In genomic region chr18:58499527-58499926, GRCh38 we compare ENCODE assay signal across 23 cellular contexts.
"Had no signal": no experiment of that assay in that cellular context is flagged by ENCODE, and none has a peak within 500 bp of the region (broad histone marks: within the 10 kb centered on the region; RNA-seq: fewer than 3 reads in every experiment).

No MANE protein-coding gene starts in this region.

- H3K9ac ChIP-seq: SK-N-SH had no signal

- H3K4me2 ChIP-seq: SK-N-SH had no signal

- H3K27ac Mint-ChIP-seq: activated CD8-positive, alpha-beta T cell treated with anti-CD3 and anti-CD28 coated beads for 36 hours; activated naive CD4-positive, alpha-beta T cell treated with anti-CD3 and anti-CD28 coated beads, Interleukin-2, amount 50 U/mL, for 24 hours; activated T-cell treated with anti-CD3 and anti-CD28 coated beads, Interleukin-2, amount 50 U/mL, for 72 hours; activated T-helper 2 cell treated with anti-CD3 and anti-CD28 coated beads, Interferon-gamma antibody, Interleukin-2, Interleukin-4, amounts not matched to agents 10 μg/mL and 5 μg/mL and 100 μg/mL, durations not matched to agents 14 hours and 24 hours and 36 hours; IgD-negative memory B cell had no signal

- H3K4me3 ChIP-seq: ascending aorta had no signal

- H3K9me3 ChIP-seq: ascending aorta, SK-N-SH had no signal

- H3K27me3 ChIP-seq: ascending aorta had no signal

- H3K4me1 ChIP-seq: ascending aorta had no signal

- DNase-seq: activated CD4-positive, alpha-beta T cell treated with anti-CD3 and anti-CD28 coated beads for 4 hours; activated CD4-positive, CD25-positive, alpha-beta regulatory T cell; activated CD8-positive, alpha-beta memory T cell treated with anti-CD3 and anti-CD28 coated beads, Interleukin-2, amount 50 U/mL, for 4 hours; activated CD8-positive, alpha-beta T cell treated with anti-CD3 and anti-CD28 coated beads for 36 hours; activated naive CD4-positive, alpha-beta T cell; activated T-cell treated with anti-CD3 and anti-CD28 coated beads, Interleukin-2, amount 50 U/mL, for 72 hours; KG1; NCI-H1048; NCI-H1417; NCI-H1930; NCI-H2171; NCI-H526 treated with DMSO at 0.1 percent for 48 hours; NCI-H82; RPMI8226; SK-N-SH; T-helper 1 cell had no signal

- H3K9me3 Mint-ChIP-seq: activated CD8-positive, alpha-beta T cell treated with anti-CD3 and anti-CD28 coated beads for 36 hours; activated naive CD4-positive, alpha-beta T cell treated with anti-CD3 and anti-CD28 coated beads, Interleukin-2, amount 50 U/mL, for 24 hours; activated T-cell treated with anti-CD3 and anti-CD28 coated beads, Interleukin-2, amount 50 U/mL, for 72 hours; activated T-helper 2 cell treated with anti-CD3 and anti-CD28 coated beads, Interferon-gamma antibody, Interleukin-2, Interleukin-4, amounts not matched to agents 10 μg/mL and 5 μg/mL and 100 μg/mL, durations not matched to agents 14 hours and 24 hours and 36 hours; IgD-negative memory B cell had no signal

- H3K4me3 Mint-ChIP-seq: activated CD8-positive, alpha-beta T cell treated with anti-CD3 and anti-CD28 coated beads for 36 hours; activated naive CD4-positive, alpha-beta T cell treated with anti-CD3 and anti-CD28 coated beads, Interleukin-2, amount 50 U/mL, for 24 hours; activated T-cell treated with anti-CD3 and anti-CD28 coated beads, Interleukin-2, amount 50 U/mL, for 72 hours; brain; IgD-negative memory B cell had no signal

- ATAC-seq: activated CD8-positive, alpha-beta T cell treated with anti-CD3 and anti-CD28 coated beads for 36 hours; activated T-cell treated with anti-CD3 and anti-CD28 coated beads, Interleukin-2, amount 50 U/mL, for 72 hours; Right ventricle myocardium inferior had no signal

- H3K36me3 Mint-ChIP-seq: activated naive CD4-positive, alpha-beta T cell treated with anti-CD3 and anti-CD28 coated beads, Interleukin-2, amount 50 U/mL, for 24 hours; brain had no signal

- H3K27ac ChIP-seq: ascending aorta, VCaP had no signal

- H3K36me3 ChIP-seq: ascending aorta had no signal
